1 cellular context compared by ENCODE assay signal in genomic region chr2:5510082-5510481, GRCh38.
TF ChIP-seq lines count a peak whose summit lies in the region.

No MANE protein-coding gene starts in this region.

TF ChIP-seq in IMR-90, 13 proteins besides CTCF, POLR2A, EP300 and RAD21:
- no peak for TF ChIP-seq ELK1 (IDR thresholded peaks at IDR 0.05; ENCODE audit: borderline replicate concordance, low read depth, low read length)
- no peak for TF ChIP-seq MXI1 (IDR thresholded peaks at IDR 0.05; ENCODE audit: borderline replicate concordance, low read depth, low read length)
- no peak for TF ChIP-seq RFX5 (IDR thresholded peaks at IDR 0.05; ENCODE audit: low read depth, low read length)
- no peak for TF ChIP-seq CHD1 (IDR thresholded peaks at IDR 0.05; ENCODE audit: low read depth, low read length)
- no peak for TF ChIP-seq FOS (IDR thresholded peaks at IDR 0.05; ENCODE audit: low read depth, low read length)
- no peak for TF ChIP-seq USF2 (IDR thresholded peaks at IDR 0.05; ENCODE audit: low read depth, low read length)
- no peak for TF ChIP-seq NFE2L2 (IDR thresholded peaks at IDR 0.05; ENCODE audit: low read depth, low read length)
- no peak for TF ChIP-seq RCOR1 (IDR thresholded peaks at IDR 0.05; ENCODE audit: insufficient replicate concordance, low read length)
- no peak for TF ChIP-seq MAFK (IDR thresholded peaks at IDR 0.05; ENCODE audit: low read depth, low read length)
- no peak for TF ChIP-seq BHLHE40 (IDR thresholded peaks at IDR 0.05; ENCODE audit: low read depth, low read length)
- no peak for TF ChIP-seq CEBPB (IDR thresholded peaks at IDR 0.05; ENCODE audit: low read depth, low read length)
TF ChIP-seq in IMR-90: peak in this region for 0.
